ENCODE assay signal across 23 cellular contexts in the genomic region with DNA sequence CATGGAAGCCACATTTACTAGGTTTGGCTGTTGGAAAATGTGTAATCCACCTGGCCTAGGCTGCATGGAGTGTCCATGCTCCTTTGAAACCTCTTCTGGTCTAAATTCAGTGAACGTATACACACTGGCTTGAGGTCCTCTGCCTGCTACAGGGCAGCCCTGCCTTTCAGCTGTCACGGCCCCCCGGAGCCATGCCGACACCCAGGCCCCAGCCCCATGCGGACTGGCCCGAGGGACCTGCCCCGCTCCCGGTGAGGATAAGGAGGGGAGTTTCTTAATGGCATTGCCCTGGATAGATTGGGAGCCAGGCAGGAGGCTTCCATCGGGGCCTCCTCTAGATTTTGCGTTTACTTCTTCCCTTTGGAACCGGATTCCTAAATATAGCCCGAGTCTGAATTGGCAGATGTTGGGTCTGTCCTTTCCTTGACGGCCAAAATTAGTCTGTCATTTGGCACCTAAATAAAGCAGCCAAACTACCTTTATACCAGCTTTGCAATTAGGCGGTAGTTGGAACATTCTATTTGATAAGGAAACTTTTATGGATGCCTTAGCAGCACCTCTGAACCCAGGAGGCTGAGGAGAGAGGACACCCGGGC.
"Had no signal": no experiment of that assay in that cellular context is flagged by ENCODE, and none has a peak within 500 bp of the region (broad histone marks: within the 10 kb centered on the region; RNA-seq: fewer than 3 reads in every experiment).

No MANE protein-coding gene starts in this region.

- H3K9me3 ChIP-seq: breast epithelium, lower lobe of right lung, tibial nerve had no signal

- ATAC-seq: activated CD8-positive, alpha-beta T cell treated with anti-CD3 and anti-CD28 coated beads for 36 hours; activated naive CD8-positive, alpha-beta T cell treated with anti-CD3 and anti-CD28 coated beads, Interleukin-2, amount 50 U/mL, for 24 hours; activated T-cell treated with anti-CD3 and anti-CD28 coated beads, Interleukin-2, amount 50 U/mL, for 4 hours; activated T-helper 17 cell treated with anti-CD3 and anti-CD28 coated beads, Interleukin-2, amount 50 U/mL, for 72 hours; lower lobe of right lung; natural killer cell treated with Interleukin-12 subunit alpha and Interleukin-12 subunit beta and Interleukin-15 and Interleukin-18, amount 100 ng/mL, for 72 hours; stimulated activated naive B cell treated with anti-CD40 and anti-IgM and Interleukin-4, amounts not matched to agents 10 μg/mL and 1 μg/mL and 100 μg/mL, for 72 hours had no signal

- H3K4me2 ChIP-seq: smooth muscle cell had no signal

- H3K36me3 ChIP-seq: breast epithelium had no signal

- H3K4me1 ChIP-seq: breast epithelium, lower lobe of right lung, tibial nerve had no signal

- H3K27ac ChIP-seq: breast epithelium, epithelial cell of prostate, lower lobe of right lung, tibial nerve had no signal

- DNase-seq: activated B cell treated with CpG ODN at 0.5 μM for 24 hours; activated CD4-positive, alpha-beta T cell treated with anti-CD3 and anti-CD28 coated beads, Interleukin-2, amount 50 U/mL, for 1 hour; activated CD8-positive, alpha-beta T cell treated with anti-CD3 and anti-CD28 coated beads for 36 hours; activated naive CD8-positive, alpha-beta T cell treated with anti-CD3 and anti-CD28 coated beads, Interleukin-2, amount 50 U/mL, for 24 hours; activated T-cell treated with anti-CD3 and anti-CD28 coated beads, Interleukin-2, amount 50 U/mL, for 4 hours; effector CD8-positive, alpha-beta T cell; glutamatergic neuron; hippocampal formation; immature natural killer cell; kidney; lower lobe of right lung; mesendoderm; stimulated activated CD4-positive, alpha-beta T cell treated with anti-CD3 and anti-CD28 coated beads, Interleukin-1b, Interleukin-23, amount 100 ng/mL, for 48 hours; stimulated activated CD4-positive, alpha-beta T cell treated with anti-CD3 and anti-CD28 coated beads, Interleukin-4, amount 100 ng/mL, for 4 hours; stimulated activated CD8-positive, alpha-beta memory T cell treated with anti-CD3 and anti-CD28 coated beads, Interleukin-4, amount 100 ng/mL, for 48 hours; stimulated activated naive B cell treated with anti-CD40 and anti-IgM and Interleukin-4, amounts not matched to agents 10 μg/mL and 1 μg/mL and 100 μg/mL, for 72 hours; T-helper 1 cell had no signal

- H3K27me3 ChIP-seq: breast epithelium, tibial nerve had no signal

- H3K4me3 ChIP-seq: breast epithelium, lower lobe of right lung, smooth muscle cell, tibial nerve had no signal
